ENCODE assay signal across 9 cellular contexts in the genomic region with DNA sequence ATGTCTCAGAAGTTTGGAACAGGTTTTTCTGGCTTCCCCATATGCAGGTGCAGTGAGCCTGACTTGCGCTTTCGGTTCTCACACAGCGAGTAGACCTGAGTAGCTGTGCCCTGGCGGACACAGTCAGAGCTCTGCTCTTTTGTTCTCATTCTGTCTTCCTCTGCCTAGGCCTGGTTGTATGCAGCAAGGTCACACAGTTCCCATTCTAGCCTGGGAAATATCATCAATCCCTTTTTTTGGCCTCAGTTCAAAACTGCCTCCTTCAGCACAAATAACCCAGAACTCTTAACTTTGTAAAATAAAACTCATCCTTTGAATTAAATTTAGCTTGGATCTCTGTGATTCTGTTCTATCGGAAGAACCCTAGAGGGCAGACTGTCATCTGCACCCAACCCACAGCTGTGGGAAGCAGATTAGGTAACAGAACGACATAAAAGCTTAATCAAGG. TPM values are rescaled to one million over a fixed set of nuclear protein-coding genes. Genes with fewer than 3 reads are reported as not detected.
DNase-seq lines count a peak whose midpoint lies in the region; ATAC-seq, FAIRE-seq and TF ChIP-seq lines count a peak whose summit lies in the region.
"Had no signal": no experiment of that assay in that cellular context is flagged by ENCODE, and none has a peak within 500 bp of the region (broad histone marks: within the 10 kb centered on the region; RNA-seq: fewer than 3 reads in every experiment).

No MANE protein-coding gene starts in this region.

- no peak for TF ChIP-seq POLR2A in prostate gland (IDR thresholded peaks at IDR 0.05)

- H3K4me3 ChIP-seq in esophagus (ENCODE audit: low read depth in 1 of 2, low read length in 2 of 2) (no peak overlapping the region), prostate gland (peak overlapping the region in 1 of 2 donors; percentile 17)
- H3K4me3 ChIP-seq: thoracic aorta had no signal

- DNase-seq in NOMO-1 treated with dmso at 0.1 percent for 144 hours (lab: John Stamatoyannopoulos, UW; ENCODE audit: unreplicated experiment): peak; percentile 22
- DNase-seq in prostate gland (ENCODE audit: low spot score): peak; percentile 74
- DNase-seq in RCC 7860 (ENCODE audit: low spot score): no peak
- no peak for DNase-seq in activated naive CD4-positive, alpha-beta T cell treated with Interleukin-2 at 50 U/mL for 16 hours

- no peak for FAIRE-seq in RCC 7860 (lab: Jason Lieb, UNC)

- peak; percentile 43 for TF ChIP-seq CTCF in C4-2B (conservative IDR thresholded peaks at IDR 0.05)
- peak in 3 of 4 experiments; percentile 16 to 43 (median 42) for TF ChIP-seq CTCF in prostate gland (IDR thresholded peaks at IDR 0.05)

- ATAC-seq in GM18873 (IDR thresholded peaks at IDR 0.05; ENCODE audit: low FRiP score, unreplicated experiment): peak; percentile 97
- peak; percentile 100 for ATAC-seq in HG03064 (IDR thresholded peaks at IDR 0.05; ENCODE audit: low read depth, unreplicated experiment)

- 12 to 19% methylated on average over 6 of the region's 6 CpGs for WGBS in esophagus, 2 donors
- 13% methylated on average over 6 of the region's 6 CpGs for WGBS in prostate gland

- H3K27ac ChIP-seq in C4-2B: no peak overlapping the region
- peak overlapping the region; percentile 11 to 63 for H3K27ac ChIP-seq in esophagus (ENCODE audit: low read depth in 2 of 2, low read length in 1 of 2)
- peak overlapping the region; percentile 58 to 60 for H3K27ac ChIP-seq in prostate gland
- H3K27ac ChIP-seq: thoracic aorta had no signal

- no peaks in the 10 kb centered on the region for H3K9me3 ChIP-seq in esophagus (ENCODE audit: control insufficient read depth in 2 of 2, insufficient read depth in 1 of 2, low read depth in 1 of 2, low read length in 1 of 2)
- no peaks in the 10 kb centered on the region for H3K9me3 ChIP-seq in prostate gland
- H3K9me3 ChIP-seq: thoracic aorta had no signal

- H3K36me3 ChIP-seq in esophagus (ENCODE audit: control insufficient read depth in 2 of 2, insufficient read depth in 2 of 2, low read length in 1 of 2) (no peaks in the 10 kb centered on the region), prostate gland (no peaks in the 10 kb centered on the region)
- H3K36me3 ChIP-seq: thoracic aorta had no signal

- H3K4me1 ChIP-seq in esophagus (ENCODE audit: control insufficient read depth in 2 of 2, insufficient read depth in 2 of 2, low read length in 1 of 2) (no peaks in the 10 kb centered on the region), prostate gland (replicated peaks) (no peaks in the 10 kb centered on the region)

- intact Hi-C loops in prostate gland (cut with DNase I): no loop called here

- H3K27me3 ChIP-seq in esophagus (ENCODE audit: control insufficient read depth in 1 of 2, insufficient read depth in 2 of 2, low read length in 2 of 2) (no peaks in the 10 kb centered on the region), prostate gland (replicated peaks; ENCODE audit: insufficient read depth) (no peaks in the 10 kb centered on the region)

RNA-seq across cellular contexts. Expression of a gene that starts 10.2 kb away (rescaled TPM):
- 1 to 10 TPM in 1 of 2 donors, under 1 TPM in 1; 0.99 to 1.6 TPM for polyA plus RNA-seq in esophagus
- total RNA-seq in prostate gland: under 1 TPM in 1 of 2 donors, not detected in 1; 0.27 TPM
- total RNA-seq: thoracic aorta had no signal

Comparison
In these comparisons a context has a peak if more than half of its experiments do, and no peak if none do; other contexts are left out.
1. DNase-seq: peak in NOMO-1 treated with dmso at 0.1 percent for 144 hours (single experiment) and prostate gland (single experiment); none in RCC 7860 (single experiment) and activated naive CD4-positive, alpha-beta T cell treated with Interleukin-2 at 50 U/mL for 16 hours (single experiment).